ENCODE assay signal across 30 cellular contexts in genomic region chr9:137349471-137350033, GRCh38.
"Had no signal": no experiment of that assay in that cellular context is flagged by ENCODE, and none has a peak within 500 bp of the region (broad histone marks: within the 10 kb centered on the region; RNA-seq: fewer than 3 reads in every experiment).

No MANE protein-coding gene starts in this region.

- H3K4me1 ChIP-seq: SJSA1 had no signal

- H3K4me3 ChIP-seq: cardiac muscle cell, MG63, SJSA1 had no signal

- DNase-seq: activated CD4-positive, alpha-beta memory T cell treated with anti-CD3 and anti-CD28 coated beads, Interleukin-2, amount 10 ng/mL, durations not matched to agents 7 days and 5 days; activated CD4-positive, alpha-beta T cell treated with anti-CD3 and anti-CD28 coated beads for 1 hour; activated CD4-positive, alpha-beta T cell treated with anti-CD3 and anti-CD28 coated beads for 48 hours; activated CD4-positive, CD25-positive, alpha-beta regulatory T cell; activated effector memory CD4-positive, alpha-beta T cell treated with Interleukin-2 at 50 U/mL for 16 hours; activated naive CD4-positive, alpha-beta T cell treated with anti-CD3 and anti-CD28 coated beads, Interleukin-2, amount 10 ng/mL, durations not matched to agents 7 days and 5 days; activated naive CD8-positive, alpha-beta T cell treated with anti-CD3 and anti-CD28 coated beads, Interleukin-2, amount 50 U/mL, for 24 hours; activated T-cell treated with anti-CD3 and anti-CD28 coated beads, Interleukin-2, amount 50 U/mL, for 48 hours; anterior cingulate cortex; KBM-7; MG63; NCI-H1048; NCI-H1105 treated with DMSO at 0.1 percent for 48 hours; NCI-H1436; NCI-H1694; NCI-H1930; NCI-H2081 treated with DMSO at 0.1 percent for 48 hours; NCI-H226; NCI-H446 treated with DMSO at 0.1 percent for 48 hours; NCI-H524; NCI-H69; SHP77 treated with DMSO at 0.1 percent for 48 hours; SW 1271; T-helper 1 cell; T-helper 2 cell; T-helper 9 cell; WERI-Rb-1 had no signal

- H3K27me3 ChIP-seq: cardiac muscle cell, MG63, SJSA1 had no signal

- H3K27ac ChIP-seq: cardiac muscle cell, SJSA1, WERI-Rb-1 had no signal

- H3K36me3 ChIP-seq: cardiac muscle cell, MG63, SJSA1, WERI-Rb-1 had no signal

- ATAC-seq: activated naive CD8-positive, alpha-beta T cell treated with anti-CD3 and anti-CD28 coated beads, Interleukin-2, amount 50 U/mL, for 24 hours; Panc1 had no signal
